9 cellular contexts compared by ENCODE assay signal in the genomic region with DNA sequence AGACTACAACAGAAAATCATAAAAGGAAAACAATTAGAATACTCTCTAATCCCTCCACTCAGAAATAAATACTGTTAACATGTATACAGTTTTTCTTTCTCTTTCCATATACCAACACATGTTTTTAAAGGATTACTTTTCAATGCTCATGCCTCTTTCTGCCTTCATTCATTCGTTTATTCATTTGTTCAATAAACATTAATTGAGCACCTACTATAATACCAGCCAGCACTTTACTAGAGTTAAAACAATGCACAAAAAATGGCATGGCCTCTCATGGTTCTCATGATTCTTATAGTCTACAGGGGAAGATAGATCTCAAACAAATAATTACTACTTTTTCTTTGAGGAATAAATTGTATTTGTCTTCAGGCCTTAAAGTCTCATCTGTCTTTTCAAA.
DNase-seq lines count a peak whose midpoint lies in the region; ATAC-seq, FAIRE-seq and TF ChIP-seq lines count a peak whose summit lies in the region.
"Had no signal": no experiment of that assay in that cellular context is flagged by ENCODE, and none has a peak within 500 bp of the region (broad histone marks: within the 10 kb centered on the region; RNA-seq: fewer than 3 reads in every experiment).

No MANE protein-coding gene starts in this region.

- peak overlapping the region in 8 of 12 donors; percentile 16 to 89 (median 62) for H3K27ac ChIP-seq in heart left ventricle
- H3K27ac ChIP-seq in right lobe of liver, result peak overlapping the region in 2 of 3 donors; percentile 12 to 21
- H3K27ac ChIP-seq in tibial nerve, result peak overlapping the region in 3 of 4 donors; percentile 58 to 86 (median 78)
- H3K27ac ChIP-seq: neural progenitor cell had no signal

- no peak for FAIRE-seq in GM12891 (lab: Jason Lieb, UNC)

- DNase-seq in heart left ventricle, result no peak
- DNase-seq in left ventricle myocardium superior, result no peak
- no peak for DNase-seq in activated T-helper 1 cell treated with anti-CD3 and anti-CD28 coated beads, Interleukin-12 subunit alpha, Interleukin-12 subunit beta, Interleukin-2, Interleukin-4 antibody, amounts not matched to agents 30 ng/mL and 10 ng/mL and 1 ng/mL, durations not matched to agents 14 hours and 24 hours and 36 hours (ENCODE audit: low spot score)
- no peak for DNase-seq in right lobe of liver
- no peak for DNase-seq in tibial nerve (ENCODE audit: low spot score in 2 of 2)
- DNase-seq in hippocampal formation (lab: John Stamatoyannopoulos, UW), result no peak
- no peak for DNase-seq in GM12891 (ENCODE audit: insufficient read length, low spot score)
- DNase-seq in CD1c-positive myeloid dendritic cell (ENCODE audit: extremely low spot score), result no peak

- H3K36me3 ChIP-seq in heart left ventricle (no peaks in the 10 kb centered on the region), right lobe of liver (no peaks in the 10 kb centered on the region), tibial nerve (no peaks in the 10 kb centered on the region)
- H3K36me3 ChIP-seq: neural progenitor cell had no signal

- H3K4me1 ChIP-seq in heart left ventricle, result peaks cover 0 to 88% (median 6%) of the 10 kb centered on the region in 12 donors
- H3K4me1 ChIP-seq in right lobe of liver, result peaks cover 0 to 8% (median 2%) of the 10 kb centered on the region in 4 donors
- H3K4me1 ChIP-seq in tibial nerve, result peaks cover 0 to 25% (median 18%) of the 10 kb centered on the region in 4 donors

- 91 to 98% (median 96%) methylated on average over 1 of the region's 1 CpG for WGBS in heart left ventricle, 4 donors
- 86% methylated on average over 1 of the region's 1 CpG for WGBS in right lobe of liver (ENCODE audit: insufficient coverage, low coverage, low lambda C conversion rate, missing lambda C conversion rate)
- WGBS in tibial nerve, 2 donors, result 90% methylated on average over 1 of the region's 1 CpG

- H3K4me1 Mint-ChIP-seq in activated T-helper 1 cell treated with anti-CD3 and anti-CD28 coated beads, Interleukin-12 subunit alpha, Interleukin-12 subunit beta, Interleukin-2, Interleukin-4 antibody, amounts not matched to agents 30 ng/mL and 10 ng/mL and 1 ng/mL, durations not matched to agents 14 hours and 24 hours and 36 hours (ENCODE audit: low read depth), result peaks cover 77% of the 10 kb centered on the region

- no peak for TF ChIP-seq CTCF in heart left ventricle (IDR thresholded peaks at IDR 0.05)
- TF ChIP-seq CTCF in right lobe of liver (IDR thresholded peaks at IDR 0.05), result no peak
- no peak for TF ChIP-seq CTCF in tibial nerve (IDR thresholded peaks at IDR 0.05)

- H3K27ac Mint-ChIP-seq in activated T-helper 1 cell treated with anti-CD3 and anti-CD28 coated beads, Interleukin-12 subunit alpha, Interleukin-12 subunit beta, Interleukin-2, Interleukin-4 antibody, amounts not matched to agents 30 ng/mL and 10 ng/mL and 1 ng/mL, durations not matched to agents 14 hours and 24 hours and 36 hours, result peak overlapping the region; percentile 87
- H3K27ac Mint-ChIP-seq: neural progenitor cell had no signal

- no peak for TF ChIP-seq EP300 in tibial nerve (IDR thresholded peaks at IDR 0.05)

- no peaks in the 10 kb centered on the region for H3K9me3 ChIP-seq in heart left ventricle
- H3K9me3 ChIP-seq in right lobe of liver, result no peaks in the 10 kb centered on the region
- H3K9me3 ChIP-seq in tibial nerve, result no peaks in the 10 kb centered on the region

- H3K27me3 ChIP-seq in heart left ventricle, result no peaks in the 10 kb centered on the region
- H3K27me3 ChIP-seq in right lobe of liver, result no peaks in the 10 kb centered on the region
- H3K27me3 ChIP-seq in tibial nerve, result no peaks in the 10 kb centered on the region
- H3K27me3 ChIP-seq: neural progenitor cell had no signal

- intact Hi-C loops in heart left ventricle (cut with DNase I) (loop anchor here in 1 of 10 donors (10.0 kb wide), 1 partner anchor 59 kb away; no protein-coding TSS in a partner anchor), left ventricle myocardium superior (cut with micrococcal nuclease) (no loop called here), right lobe of liver (cut with DNase I) (no loop called here)
- intact Hi-C loops in activated T-helper 1 cell treated with anti-CD3 and anti-CD28 coated beads, Interleukin-12 subunit alpha, Interleukin-12 subunit beta, Interleukin-2, Interleukin-4 antibody, amounts not matched to agents 30 ng/mL and 10 ng/mL and 1 ng/mL, durations not matched to agents 14 hours and 24 hours and 36 hours (cut with micrococcal nuclease), result loop anchor here (2.0 kb wide), 1 partner anchor 81 kb away; no protein-coding TSS in a partner anchor

- ATAC-seq in heart left ventricle (no peak), left ventricle myocardium superior (no peak), right lobe of liver (no peak)

- no peaks in the 10 kb centered on the region for H3K9me3 Mint-ChIP-seq in activated T-helper 1 cell treated with anti-CD3 and anti-CD28 coated beads, Interleukin-12 subunit alpha, Interleukin-12 subunit beta, Interleukin-2, Interleukin-4 antibody, amounts not matched to agents 30 ng/mL and 10 ng/mL and 1 ng/mL, durations not matched to agents 14 hours and 24 hours and 36 hours
- H3K9me3 Mint-ChIP-seq: neural progenitor cell had no signal

- H3K4me3 ChIP-seq in heart left ventricle, result no peak overlapping the region
- no peak overlapping the region for H3K4me3 ChIP-seq in right lobe of liver
- H3K4me3 ChIP-seq in tibial nerve, result no peak overlapping the region
- H3K4me3 ChIP-seq: neural progenitor cell had no signal

- peaks cover 4% of the 10 kb centered on the region for H3K36me3 Mint-ChIP-seq in activated T-helper 1 cell treated with anti-CD3 and anti-CD28 coated beads, Interleukin-12 subunit alpha, Interleukin-12 subunit beta, Interleukin-2, Interleukin-4 antibody, amounts not matched to agents 30 ng/mL and 10 ng/mL and 1 ng/mL, durations not matched to agents 14 hours and 24 hours and 36 hours (ENCODE audit: low read depth)
- H3K36me3 Mint-ChIP-seq: neural progenitor cell had no signal

- peak overlapping the region; percentile 9 for H3K4me3 Mint-ChIP-seq in activated T-helper 1 cell treated with anti-CD3 and anti-CD28 coated beads, Interleukin-12 subunit alpha, Interleukin-12 subunit beta, Interleukin-2, Interleukin-4 antibody, amounts not matched to agents 30 ng/mL and 10 ng/mL and 1 ng/mL, durations not matched to agents 14 hours and 24 hours and 36 hours
- H3K4me3 Mint-ChIP-seq: neural progenitor cell had no signal

- no peak for TF ChIP-seq POLR2A in heart left ventricle (IDR thresholded peaks at IDR 0.05)
- TF ChIP-seq POLR2A in right lobe of liver (IDR thresholded peaks at IDR 0.05), result no peak
- TF ChIP-seq POLR2A in tibial nerve (IDR thresholded peaks at IDR 0.05), result no peak
- TF ChIP-seq POLR2A in GM12891 (IDR thresholded peaks at IDR 0.05; ENCODE audit: low read depth, low read length), result no peak

- H3K27me3 Mint-ChIP-seq in activated T-helper 1 cell treated with anti-CD3 and anti-CD28 coated beads, Interleukin-12 subunit alpha, Interleukin-12 subunit beta, Interleukin-2, Interleukin-4 antibody, amounts not matched to agents 30 ng/mL and 10 ng/mL and 1 ng/mL, durations not matched to agents 14 hours and 24 hours and 36 hours (ENCODE audit: insufficient read depth), result no peaks in the 10 kb centered on the region

TF ChIP-seq in GM12891, 5 proteins besides CTCF, POLR2A, EP300 and RAD21:
- no peak for TF ChIP-seq TAF1 (IDR thresholded peaks at IDR 0.05; ENCODE audit: low read depth, low read length)

Comparison
In these comparisons a context has a peak if more than half of its experiments do, and no peak if none do; other contexts are left out.
1. H3K27ac ChIP-seq: peak in every context shown above with its lines; median percentile 78 in tibial nerve; 62 in heart left ventricle; 16 in right lobe of liver.